ENCODE assay signal across 14 cellular contexts in genomic region chr15:73573572-73573971, GRCh38.
DNase-seq lines count a peak whose midpoint lies in the region; ATAC-seq and TF ChIP-seq lines count a peak whose summit lies in the region.
"Had no signal": no experiment of that assay in that cellular context is flagged by ENCODE, and none has a peak within 500 bp of the region (broad histone marks: within the 10 kb centered on the region; RNA-seq: fewer than 3 reads in every experiment).

No MANE protein-coding gene starts in this region.

- no peak for TF ChIP-seq CTCF in RWPE1 (conservative IDR thresholded peaks at IDR 0.05; ENCODE audit: low read depth)

- H3K4me1 Mint-ChIP-seq in activated naive CD4-positive, alpha-beta T cell treated with anti-CD3 and anti-CD28 coated beads, Interleukin-2, amount 10 ng/mL, durations not matched to agents 7 days and 5 days = peaks cover 2% of the 10 kb centered on the region

- peaks cover 0 to 11% of the 10 kb centered on the region in 2 donors for H3K4me1 ChIP-seq in muscle layer of duodenum (ENCODE audit: control insufficient read depth in 1 of 2, insufficient read depth in 2 of 2, low read length in 2 of 2)

- H3K27ac ChIP-seq in RWPE1 (peak overlapping the region; percentile 81), muscle layer of duodenum (ENCODE audit: low read length) (peak overlapping the region; percentile 70)

- H3K4me3 ChIP-seq in muscle layer of duodenum (ENCODE audit: low read depth in 1 of 2, low read length in 2 of 2) = no peak overlapping the region
- H3K4me3 ChIP-seq: GM12878 had no signal

- CTCF ChIA-PET in RWPE1 (lab: Yijun Ruan, JAX) = interaction anchor here (0.7 to 1.4 kb wide), 2 partner anchors 28 to 63 kb away, joined by 4 read pairs; no protein-coding TSS in a partner anchor
- CTCF ChIA-PET in activated naive CD4-positive, alpha-beta T cell treated with anti-CD3 and anti-CD28 coated beads, Interleukin-2, amount 10 ng/mL, durations not matched to agents 7 days and 5 days (lab: Charles Lee) = interaction anchor here (0.6 kb wide), 1 partner anchor 76 kb away, joined by 4 read pairs; no protein-coding TSS in a partner anchor

- no peaks in the 10 kb centered on the region for H3K27me3 Mint-ChIP-seq in activated naive CD4-positive, alpha-beta T cell treated with anti-CD3 and anti-CD28 coated beads, Interleukin-2, amount 10 ng/mL, durations not matched to agents 7 days and 5 days

- peaks cover 53 to 73% of the 10 kb centered on the region in 2 donors for H3K36me3 ChIP-seq in muscle layer of duodenum (ENCODE audit: control insufficient read depth in 1 of 2, insufficient read depth in 2 of 2, low read length in 2 of 2)

- DNase-seq in COR-L47 (lab: John Stamatoyannopoulos, UW) = peak; percentile 7
- DNase-seq in RWPE1 (ENCODE audit: low spot score) = peak; percentile 84
- peak; percentile 36 for DNase-seq in fibroblast of peridontal ligament (ENCODE audit: extremely low read depth)
- DNase-seq in MV-4-11 (lab: John Stamatoyannopoulos, UW) = no peak
- DNase-seq in activated naive CD4-positive, alpha-beta T cell treated with anti-CD3 and anti-CD28 coated beads, Interleukin-2, amount 10 ng/mL, durations not matched to agents 7 days and 5 days = no peak
- DNase-seq: activated CD4-positive, CD25-positive, alpha-beta regulatory T cell treated with anti-CD3 and anti-CD28 coated beads, Interleukin-2, amount 50 U/mL, for 72 hours; activated naive CD4-positive, alpha-beta T cell treated with anti-CD3 and anti-CD28 coated beads for 36 hours; CD8-positive, alpha-beta T cell; endodermal cell; RPMI8226 had no signal

- H3K9me3 Mint-ChIP-seq in activated naive CD4-positive, alpha-beta T cell treated with anti-CD3 and anti-CD28 coated beads, Interleukin-2, amount 10 ng/mL, durations not matched to agents 7 days and 5 days = no peaks in the 10 kb centered on the region
- H3K9me3 Mint-ChIP-seq: activated naive CD4-positive, alpha-beta T cell treated with anti-CD3 and anti-CD28 coated beads for 36 hours; CD8-positive, alpha-beta T cell; endodermal cell had no signal

- H3K4me3 Mint-ChIP-seq in activated naive CD4-positive, alpha-beta T cell treated with anti-CD3 and anti-CD28 coated beads, Interleukin-2, amount 10 ng/mL, durations not matched to agents 7 days and 5 days = no peak overlapping the region
- H3K4me3 Mint-ChIP-seq: activated naive CD4-positive, alpha-beta T cell treated with anti-CD3 and anti-CD28 coated beads for 36 hours; CD8-positive, alpha-beta T cell; endodermal cell had no signal

- H3K36me3 Mint-ChIP-seq in activated naive CD4-positive, alpha-beta T cell treated with anti-CD3 and anti-CD28 coated beads, Interleukin-2, amount 10 ng/mL, durations not matched to agents 7 days and 5 days = peaks cover 16% of the 10 kb centered on the region

- H3K9me3 ChIP-seq in muscle layer of duodenum (ENCODE audit: control insufficient read depth in 1 of 2, low read length in 2 of 2) = no peaks in the 10 kb centered on the region

- H3K27ac Mint-ChIP-seq in activated naive CD4-positive, alpha-beta T cell treated with anti-CD3 and anti-CD28 coated beads, Interleukin-2, amount 10 ng/mL, durations not matched to agents 7 days and 5 days = no peak overlapping the region
- H3K27ac Mint-ChIP-seq: CD8-positive, alpha-beta T cell; endodermal cell had no signal

- POLR2A ChIA-PET in RWPE1 (lab: Yijun Ruan, JAX; ENCODE audit: low non-redundant PET) = no interaction called here

- no peak for ATAC-seq in GM21390 (IDR thresholded peaks at IDR 0.05; ENCODE audit: unreplicated experiment)
- ATAC-seq in HG02571 (IDR thresholded peaks at IDR 0.05; ENCODE audit: unreplicated experiment) = no peak
- ATAC-seq: CD8-positive, alpha-beta T cell; GM12878 had no signal

- H3K27me3 ChIP-seq in muscle layer of duodenum (ENCODE audit: low read depth, low read length) = no peaks in the 10 kb centered on the region

Comparison
In these comparisons a context has a peak if more than half of its experiments do, and no peak if none do; other contexts are left out.
1. DNase-seq: peak in COR-L47 (single experiment), RWPE1 (single experiment) and fibroblast of peridontal ligament (single experiment); none in MV-4-11 (single experiment) and activated naive CD4-positive, alpha-beta T cell treated with anti-CD3 and anti-CD28 coated beads, Interleukin-2, amount 10 ng/mL, durations not matched to agents 7 days and 5 days (single experiment).